In the genomic region with DNA sequence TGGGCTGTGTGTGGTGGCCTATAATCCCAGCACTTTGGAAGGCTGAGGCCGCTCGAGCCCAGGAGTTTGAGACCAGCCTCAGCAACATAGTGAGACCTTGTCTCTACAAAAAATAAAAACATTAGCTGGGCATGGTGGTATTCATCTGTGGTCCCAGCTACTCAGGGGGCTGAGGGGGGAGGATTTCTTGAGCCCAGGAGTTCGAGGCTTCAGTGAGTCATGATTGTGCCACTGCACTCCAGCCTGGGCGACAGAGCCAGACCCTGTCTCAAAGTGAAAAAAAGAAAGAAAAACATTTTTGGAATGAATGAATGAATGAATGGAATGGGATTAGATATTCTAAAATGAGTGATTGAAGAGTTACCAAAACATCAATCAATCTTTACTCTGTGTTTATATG, we compare ENCODE assay signal across 25 cellular contexts.
DNase-seq lines count a peak whose midpoint lies in the region; ATAC-seq and TF ChIP-seq lines count a peak whose summit lies in the region.
"Had no signal": no experiment of that assay in that cellular context is flagged by ENCODE, and none has a peak within 500 bp of the region (broad histone marks: within the 10 kb centered on the region; RNA-seq: fewer than 3 reads in every experiment).

No MANE protein-coding gene starts in this region.

- H3K4me1 Mint-ChIP-seq in osteocyte (ENCODE audit: unreplicated experiment), result peaks cover 49% of the 10 kb centered on the region

- no peaks in the 10 kb centered on the region for H3K9me2 ChIP-seq in PC-9 (ENCODE audit: insufficient read depth)

- no peak overlapping the region for H2AFZ ChIP-seq in PC-9

- H3K36me3 ChIP-seq in left ventricle myocardium inferior, result peaks cover 3% of the 10 kb centered on the region
- H3K36me3 ChIP-seq in tibial artery, result peaks cover 0 to 2% (median 0%) of the 10 kb centered on the region in 3 donors
- H3K36me3 ChIP-seq in PC-9 (ENCODE audit: low read depth), result no peaks in the 10 kb centered on the region
- H3K36me3 ChIP-seq: BE2C had no signal

- no peaks in the 10 kb centered on the region for H3K27me3 Mint-ChIP-seq in osteocyte (ENCODE audit: unreplicated experiment)

- peak overlapping the region; percentile 10 for H3K4me3 Mint-ChIP-seq in osteocyte (ENCODE audit: unreplicated experiment)
- H3K4me3 Mint-ChIP-seq: activated CD4-positive, alpha-beta T cell treated with anti-CD3 and anti-CD28 coated beads for 36 hours; activated T-helper 1 cell treated with anti-CD3 and anti-CD28 coated beads, Interleukin-12 subunit alpha, Interleukin-12 subunit beta, Interleukin-2, Interleukin-4 antibody, amounts not matched to agents 30 ng/mL and 10 ng/mL and 1 ng/mL, durations not matched to agents 14 hours and 24 hours and 36 hours; GM23338; natural killer cell treated with Interleukin-12 subunit alpha and Interleukin-12 subunit beta and Interleukin-15 and Interleukin-18, amount 100 ng/mL, for 72 hours had no signal

- H3K27ac ChIP-seq in left ventricle myocardium inferior (replicated peaks) (peak overlapping the region; percentile 82), dorsolateral prefrontal cortex (peak overlapping the region in 40 of 59 donors; percentile 2 to 76 (median 56)), tibial artery (peak overlapping the region; percentile 64 to 75), PC-9 (no peak overlapping the region)

- no peaks in the 10 kb centered on the region for H4K20me1 ChIP-seq in PC-9 (ENCODE audit: insufficient read depth)

- peak overlapping the region; percentile 92 for H3K27ac Mint-ChIP-seq in osteocyte (ENCODE audit: unreplicated experiment)
- H3K27ac Mint-ChIP-seq: activated CD4-positive, alpha-beta T cell treated with anti-CD3 and anti-CD28 coated beads for 36 hours; activated T-helper 1 cell treated with anti-CD3 and anti-CD28 coated beads, Interleukin-12 subunit alpha, Interleukin-12 subunit beta, Interleukin-2, Interleukin-4 antibody, amounts not matched to agents 30 ng/mL and 10 ng/mL and 1 ng/mL, durations not matched to agents 14 hours and 24 hours and 36 hours; natural killer cell treated with Interleukin-12 subunit alpha and Interleukin-12 subunit beta and Interleukin-15 and Interleukin-18, amount 100 ng/mL, for 72 hours had no signal

- no peak for ATAC-seq in Right ventricle myocardium inferior
- ATAC-seq: activated CD4-positive, alpha-beta T cell treated with anti-CD3 and anti-CD28 coated beads for 36 hours; natural killer cell treated with Interleukin-12 subunit alpha and Interleukin-12 subunit beta and Interleukin-15 and Interleukin-18, amount 100 ng/mL, for 72 hours had no signal

- BruUV-seq in PC-9 (replicated peaks; lab: Mats Ljungman, UMichigan), result no TSS peak

- peaks cover 39% of the 10 kb centered on the region for H3K4me1 ChIP-seq in left ventricle myocardium inferior
- H3K4me1 ChIP-seq in tibial artery, result peaks cover 0 to 42% (median 20%) of the 10 kb centered on the region in 4 donors
- peaks cover 40% of the 10 kb centered on the region for H3K4me1 ChIP-seq in PC-9 (replicated peaks; ENCODE audit: insufficient read depth)

- no peak for TF ChIP-seq CTCF in left ventricle myocardium inferior (IDR thresholded peaks at IDR 0.05; ENCODE audit: borderline replicate concordance)
- TF ChIP-seq CTCF in dorsolateral prefrontal cortex (IDR thresholded peaks at IDR 0.05 in 54 of 56, conservative IDR thresholded peaks at IDR 0.05 in 2 of 56; ENCODE audit: low read depth in 1 of 56, partially characterized antibody in 56 of 56), result no peak
- no peak for TF ChIP-seq CTCF in osteocyte (IDR thresholded peaks at IDR 0.05)
- no peak for TF ChIP-seq CTCF in tibial artery (IDR thresholded peaks at IDR 0.05)
- TF ChIP-seq CTCF in PC-9 (conservative IDR thresholded peaks at IDR 0.05), result no peak

- CTCF ChIA-PET in PC-9 (lab: Charles Lee), result no interaction called here

- intact Hi-C loops in left ventricle myocardium inferior (cut with micrococcal nuclease) (loop anchor here (10.0 kb wide), 1 partner anchor 55 kb away; no protein-coding TSS in a partner anchor), Right ventricle myocardium inferior (cut with DNase I) (no loop called here), dorsolateral prefrontal cortex (cut with DNase I) (no loop called here), tibial artery (cut with DNase I; ENCODE audit: low total_unique reads) (no loop called here), PC-9 (cut with micrococcal nuclease; ENCODE audit: unreplicated experiment) (no loop called here)

- POLR2A ChIA-PET in PC-9 (lab: Charles Lee; ENCODE audit: unreplicated experiment), result no interaction called here

- peaks cover 27% of the 10 kb centered on the region for H3F3A ChIP-seq in PC-9 (ENCODE audit: insufficient read depth, low read depth)

- H3K4me2 ChIP-seq in PC-9, result no peak overlapping the region
- H3K4me2 ChIP-seq: GM23338 had no signal

- H3K9me3 Mint-ChIP-seq in osteocyte (ENCODE audit: unreplicated experiment), result no peaks in the 10 kb centered on the region
- H3K9me3 Mint-ChIP-seq: activated T-helper 1 cell treated with anti-CD3 and anti-CD28 coated beads, Interleukin-12 subunit alpha, Interleukin-12 subunit beta, Interleukin-2, Interleukin-4 antibody, amounts not matched to agents 30 ng/mL and 10 ng/mL and 1 ng/mL, durations not matched to agents 14 hours and 24 hours and 36 hours; GM23338; natural killer cell treated with Interleukin-12 subunit alpha and Interleukin-12 subunit beta and Interleukin-15 and Interleukin-18, amount 100 ng/mL, for 72 hours had no signal

- DNase-seq in left ventricle myocardium inferior, result no peak
- DNase-seq in Right ventricle myocardium inferior (ENCODE audit: missing footprints), result no peak
- no peak for DNase-seq in dorsolateral prefrontal cortex
- no peak for DNase-seq in osteocyte (ENCODE audit: extremely low spot score, unreplicated experiment)
- no peak for DNase-seq in tibial artery
- DNase-seq in 8988T, result no peak
- no peak for DNase-seq in PC-9
- DNase-seq in GDM1 (lab: John Stamatoyannopoulos, UW), result no peak
- DNase-seq: activated CD4-positive, alpha-beta T cell treated with anti-CD3 and anti-CD28 coated beads for 36 hours; activated naive CD4-positive, alpha-beta T cell treated with anti-CD3 and anti-CD28 coated beads, Interleukin-2, amount 50 U/mL, for 16 hours; BE2C; COR-L47; effector memory CD4-positive, alpha-beta T cell; glutamatergic neuron; Karpas-422; NCI-H1048; NCI-H187 treated with DMSO at 0.1 percent for 48 hours; NCI-H774; posterior cingulate gyrus; small intestine; stimulated activated CD4-positive, alpha-beta T cell treated with anti-CD3 and anti-CD28 coated beads, Interleukin-4, amount 100 ng/mL, for 1 hour; stimulated activated naive CD4-positive, alpha-beta T cell treated with Interleukin-2 at 50 U/mL for 16 hours had no signal

- H3K79me2 ChIP-seq in PC-9 (ENCODE audit: low read depth), result no peaks in the 10 kb centered on the region

- no peaks in the 10 kb centered on the region for H3K9me3 ChIP-seq in left ventricle myocardium inferior (replicated peaks)
- H3K9me3 ChIP-seq in tibial artery, result no peaks in the 10 kb centered on the region
- H3K9me3 ChIP-seq in PC-9 (ENCODE audit: insufficient read depth, low read depth), result no peaks in the 10 kb centered on the region
- H3K9me3 ChIP-seq: BE2C had no signal

- H3K4me3 ChIP-seq in left ventricle myocardium inferior (peak overlapping the region; percentile 53), dorsolateral prefrontal cortex (peak overlapping the region in 6 of 59 donors; percentile 1 to 31 (median 5)), tibial artery (no peak overlapping the region), PC-9 (no peak overlapping the region)
- H3K4me3 ChIP-seq: GM23338 had no signal

- H3K27me3 ChIP-seq in left ventricle myocardium inferior (ENCODE audit: low read depth) (no peaks in the 10 kb centered on the region), dorsolateral prefrontal cortex (no peaks in the 10 kb centered on the region), tibial artery (no peaks in the 10 kb centered on the region), PC-9 (ENCODE audit: insufficient read depth, low read depth) (no peaks in the 10 kb centered on the region)
- H3K27me3 ChIP-seq: BE2C had no signal

- H3K36me3 Mint-ChIP-seq in osteocyte (ENCODE audit: unreplicated experiment), result no peaks in the 10 kb centered on the region
- H3K36me3 Mint-ChIP-seq: natural killer cell treated with Interleukin-12 subunit alpha and Interleukin-12 subunit beta and Interleukin-15 and Interleukin-18, amount 100 ng/mL, for 72 hours had no signal
